ENCODE assay signal across 1 cellular context in genomic region chr6:159997498-159998101, GRCh38.
TF ChIP-seq lines count a peak whose summit lies in the region.

No MANE protein-coding gene starts in this region.

TF ChIP-seq in WTC11, 78 proteins besides CTCF, POLR2A, EP300 and RAD21 (continued from another document):
- TF ChIP-seq ZSCAN18 (CRISPR knock-in tag; IDR thresholded peaks at IDR 0.05), result no peak
- no peak for TF ChIP-seq ATF3 (CRISPR knock-in tag; conservative IDR thresholded peaks at IDR 0.05)
- TF ChIP-seq ZNF423 (CRISPR knock-in tag; IDR thresholded peaks at IDR 0.05), result no peak
- no peak for TF ChIP-seq NR3C1 (CRISPR knock-in tag; conservative IDR thresholded peaks at IDR 0.05; ENCODE audit: low read depth)
- no peak for TF ChIP-seq CREB1 (CRISPR knock-in tag; IDR thresholded peaks at IDR 0.05)
- TF ChIP-seq E2F1 (CRISPR knock-in tag; IDR thresholded peaks at IDR 0.05), result no peak
- no peak for TF ChIP-seq RORB (CRISPR knock-in tag; IDR thresholded peaks at IDR 0.05)
- no peak for TF ChIP-seq ZBTB21 (CRISPR knock-in tag; IDR thresholded peaks at IDR 0.05; ENCODE audit: borderline replicate concordance)
- no peak for TF ChIP-seq FOXJ3 (CRISPR knock-in tag; IDR thresholded peaks at IDR 0.05; ENCODE audit: borderline replicate concordance)
- no peak for TF ChIP-seq ZNF263 (CRISPR knock-in tag; IDR thresholded peaks at IDR 0.05; ENCODE audit: low read depth)
- TF ChIP-seq ATF2 (CRISPR knock-in tag; IDR thresholded peaks at IDR 0.05; ENCODE audit: borderline replicate concordance, low read depth), result no peak
- TF ChIP-seq AR (CRISPR knock-in tag; IDR thresholded peaks at IDR 0.05), result no peak
- TF ChIP-seq TP53 (CRISPR knock-in tag; IDR thresholded peaks at IDR 0.05), result no peak
- no peak for TF ChIP-seq SOX15 (CRISPR knock-in tag; IDR thresholded peaks at IDR 0.05)
